ENCODE assay signal across 34 cellular contexts in genomic region chr12:111580737-111581136, GRCh38.
"Had no signal": no experiment of that assay in that cellular context is flagged by ENCODE, and none has a peak within 500 bp of the region (broad histone marks: within the 10 kb centered on the region; RNA-seq: fewer than 3 reads in every experiment).

No MANE protein-coding gene starts in this region.

- H3K36me3 ChIP-seq: ascending aorta, breast epithelium, cardiac muscle cell had no signal

- H3K27ac ChIP-seq: ascending aorta, breast epithelium, cardiac muscle cell, coronary artery, dorsolateral prefrontal cortex, esophagus muscularis mucosa, WERI-Rb-1 had no signal

- H3K9me3 ChIP-seq: ascending aorta, breast epithelium, esophagus muscularis mucosa had no signal

- H3K4me1 ChIP-seq: breast epithelium had no signal

- H3K27me3 Mint-ChIP-seq: activated B cell treated with CpG ODN at 0.5 μM for 24 hours; activated CD4-positive, alpha-beta memory T cell treated with anti-CD3 and anti-CD28 coated beads for 36 hours; activated CD8-positive, alpha-beta memory T cell treated with anti-CD3 and anti-CD28 coated beads, Interleukin-2, amount 10 ng/mL, durations not matched to agents 7 days and 5 days; activated naive CD8-positive, alpha-beta T cell treated with anti-CD3 and anti-CD28 coated beads, Interleukin-2, amount 10 ng/mL, durations not matched to agents 7 days and 5 days; brain; dendritic cell treated with granulocyte-macrophage colony-stimulating factor and Interleukin-4, amounts not matched to agents 40 ng/mL and 50 ng/mL, for 4 days; T-cell had no signal

- DNase-seq: activated B cell treated with CpG ODN at 0.5 μM for 24 hours; activated CD4-positive, alpha-beta memory T cell treated with anti-CD3 and anti-CD28 coated beads for 36 hours; activated CD4-positive, alpha-beta T cell treated with anti-CD3 and anti-CD28 coated beads for 48 hours; activated CD4-positive, alpha-beta T cell treated with anti-CD3 and anti-CD28 coated beads, Interleukin-2, amount 50 U/mL, for 1 hour; activated CD8-positive, alpha-beta memory T cell treated with anti-CD3 and anti-CD28 coated beads, Interleukin-2, amount 10 ng/mL, durations not matched to agents 7 days and 5 days; activated CD8-positive, alpha-beta memory T cell treated with anti-CD3 and anti-CD28 coated beads, Interleukin-2, amount 50 U/mL, for 4 hours; activated CD8-positive, alpha-beta T cell treated with anti-CD3 and anti-CD28 coated beads, Interleukin-2, amount 10 ng/mL, durations not matched to agents 7 days and 5 days; activated effector memory CD4-positive, alpha-beta T cell treated with anti-CD3 and anti-CD28 coated beads, Interleukin-2, amount 50 U/mL, for 16 hours; activated naive CD4-positive, alpha-beta T cell treated with anti-CD3 and anti-CD28 coated beads for 36 hours; activated naive CD8-positive, alpha-beta T cell treated with anti-CD3 and anti-CD28 coated beads, Interleukin-2, amount 10 ng/mL, durations not matched to agents 7 days and 5 days; activated T-cell treated with anti-CD3 and anti-CD28 coated beads, Interleukin-2, amount 50 U/mL, for 1 hour; activated T-cell treated with anti-CD3 and anti-CD28 coated beads, Interleukin-2, amount 50 U/mL, for 48 hours; central memory CD4-positive, alpha-beta T cell; cerebellar nuclear complex; dorsolateral prefrontal cortex; effector memory CD4-positive, alpha-beta T cell; foreskin melanocyte; SW 1271; T-cell; T1000; WERI-Rb-1 had no signal

- H3K4me1 Mint-ChIP-seq: brain had no signal

- H3K36me3 Mint-ChIP-seq: activated naive CD4-positive, alpha-beta T cell treated with anti-CD3 and anti-CD28 coated beads, Interleukin-2, amount 50 U/mL, for 72 hours had no signal

- H3K27me3 ChIP-seq: ascending aorta, breast epithelium, cardiac muscle cell, dorsolateral prefrontal cortex, esophagus muscularis mucosa had no signal

- ATAC-seq: activated CD4-positive, CD25-positive, alpha-beta regulatory T cell treated with anti-CD3 and anti-CD28 coated beads, Interleukin-2, amount 50 U/mL, for 24 hours; activated CD8-positive, alpha-beta memory T cell treated with anti-CD3 and anti-CD28 coated beads, Interleukin-2, amount 10 ng/mL, durations not matched to agents 7 days and 5 days; activated CD8-positive, alpha-beta T cell treated with anti-CD3 and anti-CD28 coated beads, Interleukin-2, amount 10 ng/mL, durations not matched to agents 7 days and 5 days; activated naive CD4-positive, alpha-beta T cell treated with anti-CD3 and anti-CD28 coated beads, Interleukin-2, amount 50 U/mL, for 72 hours; T-cell had no signal

- H3K4me3 Mint-ChIP-seq: activated B cell treated with CpG ODN at 0.5 μM for 24 hours; activated CD4-positive, alpha-beta memory T cell treated with anti-CD3 and anti-CD28 coated beads for 36 hours; activated CD8-positive, alpha-beta memory T cell treated with anti-CD3 and anti-CD28 coated beads, Interleukin-2, amount 10 ng/mL, durations not matched to agents 7 days and 5 days; activated CD8-positive, alpha-beta T cell treated with anti-CD3 and anti-CD28 coated beads, Interleukin-2, amount 10 ng/mL, durations not matched to agents 7 days and 5 days; activated naive CD4-positive, alpha-beta T cell treated with anti-CD3 and anti-CD28 coated beads for 36 hours; activated naive CD8-positive, alpha-beta T cell treated with anti-CD3 and anti-CD28 coated beads, Interleukin-2, amount 10 ng/mL, durations not matched to agents 7 days and 5 days; activated T-helper 1 cell treated with anti-CD3 and anti-CD28 coated beads, Interleukin-12 subunit alpha, Interleukin-12 subunit beta, Interleukin-2, Interleukin-4 antibody, amounts not matched to agents 30 ng/mL and 10 ng/mL and 1 ng/mL, durations not matched to agents 14 hours and 24 hours and 36 hours; brain; dendritic cell treated with granulocyte-macrophage colony-stimulating factor and Interleukin-4, amounts not matched to agents 40 ng/mL and 50 ng/mL, for 4 days; T-cell; T-helper 1 cell treated with Interleukin-12 subunit alpha and Interleukin-12 subunit beta and Interleukin-4 antibody, amounts not matched to agents 30 μg/mL and 1 μg/mL, for 36 hours; T-helper 2 cell treated with Interferon-gamma antibody and Interleukin-4, amounts not matched to agents 5 μg/mL and 100 μg/mL, for 36 hours had no signal

- H3K4me3 ChIP-seq: ascending aorta, breast epithelium, cardiac muscle cell, coronary artery, dorsolateral prefrontal cortex, esophagus muscularis mucosa had no signal

- H3K27ac Mint-ChIP-seq: activated B cell treated with CpG ODN at 0.5 μM for 24 hours; activated CD4-positive, alpha-beta memory T cell treated with anti-CD3 and anti-CD28 coated beads for 36 hours; activated CD8-positive, alpha-beta memory T cell treated with anti-CD3 and anti-CD28 coated beads, Interleukin-2, amount 10 ng/mL, durations not matched to agents 7 days and 5 days; activated CD8-positive, alpha-beta T cell treated with anti-CD3 and anti-CD28 coated beads, Interleukin-2, amount 10 ng/mL, durations not matched to agents 7 days and 5 days; activated naive CD4-positive, alpha-beta T cell treated with anti-CD3 and anti-CD28 coated beads for 36 hours; activated naive CD8-positive, alpha-beta T cell treated with anti-CD3 and anti-CD28 coated beads, Interleukin-2, amount 10 ng/mL, durations not matched to agents 7 days and 5 days; activated T-helper 1 cell treated with anti-CD3 and anti-CD28 coated beads, Interleukin-12 subunit alpha, Interleukin-12 subunit beta, Interleukin-2, Interleukin-4 antibody, amounts not matched to agents 30 ng/mL and 10 ng/mL and 1 ng/mL, durations not matched to agents 14 hours and 24 hours and 36 hours; activated T-helper 2 cell treated with anti-CD3 and anti-CD28 coated beads, Interferon-gamma antibody, Interleukin-2, Interleukin-4, amounts not matched to agents 10 μg/mL and 5 μg/mL and 100 μg/mL, durations not matched to agents 14 hours and 24 hours and 36 hours; T-cell; T-helper 1 cell treated with Interleukin-12 subunit alpha and Interleukin-12 subunit beta and Interleukin-4 antibody, amounts not matched to agents 30 μg/mL and 1 μg/mL, for 36 hours; T-helper 2 cell treated with Interferon-gamma antibody and Interleukin-4, amounts not matched to agents 5 μg/mL and 100 μg/mL, for 36 hours had no signal

- H3K9me3 Mint-ChIP-seq: activated B cell treated with CpG ODN at 0.5 μM for 24 hours; activated CD4-positive, alpha-beta memory T cell treated with anti-CD3 and anti-CD28 coated beads for 36 hours; activated naive CD4-positive, alpha-beta T cell treated with anti-CD3 and anti-CD28 coated beads for 36 hours; activated naive CD4-positive, alpha-beta T cell treated with anti-CD3 and anti-CD28 coated beads, Interleukin-2, amount 50 U/mL, for 72 hours; activated naive CD8-positive, alpha-beta T cell treated with anti-CD3 and anti-CD28 coated beads, Interleukin-2, amount 10 ng/mL, durations not matched to agents 7 days and 5 days; activated T-helper 1 cell treated with anti-CD3 and anti-CD28 coated beads, Interleukin-12 subunit alpha, Interleukin-12 subunit beta, Interleukin-2, Interleukin-4 antibody, amounts not matched to agents 30 ng/mL and 10 ng/mL and 1 ng/mL, durations not matched to agents 14 hours and 24 hours and 36 hours; activated T-helper 2 cell treated with anti-CD3 and anti-CD28 coated beads, Interferon-gamma antibody, Interleukin-2, Interleukin-4, amounts not matched to agents 10 μg/mL and 5 μg/mL and 100 μg/mL, durations not matched to agents 14 hours and 24 hours and 36 hours; dendritic cell treated with granulocyte-macrophage colony-stimulating factor and Interleukin-4, amounts not matched to agents 40 ng/mL and 50 ng/mL, for 4 days; T-cell; T-helper 1 cell treated with Interleukin-12 subunit alpha and Interleukin-12 subunit beta and Interleukin-4 antibody, amounts not matched to agents 30 μg/mL and 1 μg/mL, for 36 hours; T-helper 2 cell treated with Interferon-gamma antibody and Interleukin-4, amounts not matched to agents 5 μg/mL and 100 μg/mL, for 36 hours had no signal
